ENCODE assay signal across 9 cellular contexts in genomic region chr10:92849576-92850090, GRCh38. TPM values are rescaled to one million over a fixed set of nuclear protein-coding genes. Genes with fewer than 3 reads are reported as not detected.
DNase-seq lines count a peak whose midpoint lies in the region; ATAC-seq and TF ChIP-seq lines count a peak whose summit lies in the region.
"Had no signal": no experiment of that assay in that cellular context is flagged by ENCODE, and none has a peak within 500 bp of the region (broad histone marks: within the 10 kb centered on the region; RNA-seq: fewer than 3 reads in every experiment).

No MANE protein-coding gene starts in this region.

- H3K4me2 ChIP-seq in DOHH2 (ENCODE audit: low read length) = peak overlapping the region; percentile 87
- peak overlapping the region; percentile 93 for H3K4me2 ChIP-seq in neural progenitor cell

- H3K4me3 Mint-ChIP-seq in central memory CD8-positive, alpha-beta T cell = peak overlapping the region; percentile 85
- H3K4me3 Mint-ChIP-seq in neural progenitor cell = peak overlapping the region; percentile 94

- H3K79me2 ChIP-seq in DOHH2 (ENCODE audit: control insufficient read depth, low read length) = peaks cover 13% of the 10 kb centered on the region
- peaks cover 15% of the 10 kb centered on the region for H3K79me2 ChIP-seq in neural progenitor cell (ENCODE audit: low read depth)

- no peaks in the 10 kb centered on the region for H3K36me3 ChIP-seq in DOHH2 (ENCODE audit: control insufficient read depth, low read length)
- H3K36me3 ChIP-seq in neural progenitor cell = no peaks in the 10 kb centered on the region

- H3K9me3 Mint-ChIP-seq in central memory CD8-positive, alpha-beta T cell = no peaks in the 10 kb centered on the region
- H3K9me3 Mint-ChIP-seq in neural progenitor cell = peaks cover 6% of the 10 kb centered on the region

- H3K27ac Mint-ChIP-seq in central memory CD8-positive, alpha-beta T cell (ENCODE audit: low read depth) = peak overlapping the region; percentile 79
- no peak overlapping the region for H3K27ac Mint-ChIP-seq in neural progenitor cell

- H3K27ac ChIP-seq in DOHH2 (ENCODE audit: low read depth, low read length) (no peak overlapping the region), neural progenitor cell (no peak overlapping the region)

- no peak for ATAC-seq in central memory CD8-positive, alpha-beta T cell (replicated peaks; ENCODE audit: extremely low read depth, poor library complexity, severe bottlenecking)
- ATAC-seq in GM21576 (IDR thresholded peaks at IDR 0.05; ENCODE audit: unreplicated experiment) (no peak), HG03520 (IDR thresholded peaks at IDR 0.05; ENCODE audit: unreplicated experiment) (no peak)

- peaks cover 20% of the 10 kb centered on the region for H3K4me1 ChIP-seq in DOHH2 (ENCODE audit: control insufficient read depth, low read length)
- H3K4me1 ChIP-seq in neural progenitor cell = no peaks in the 10 kb centered on the region

- H3K36me3 Mint-ChIP-seq in central memory CD8-positive, alpha-beta T cell (ENCODE audit: insufficient read depth) = peaks cover 3% of the 10 kb centered on the region
- H3K36me3 Mint-ChIP-seq in neural progenitor cell = peaks cover 15% of the 10 kb centered on the region

- no peak overlapping the region for H3K9ac ChIP-seq in neural progenitor cell

- H3K4me1 Mint-ChIP-seq in central memory CD8-positive, alpha-beta T cell = peaks cover 29% of the 10 kb centered on the region
- peaks cover 19% of the 10 kb centered on the region for H3K4me1 Mint-ChIP-seq in neural progenitor cell

- no peak overlapping the region for H2AFZ ChIP-seq in neural progenitor cell (replicated peaks)

- H3K27me3 ChIP-seq in DOHH2 (ENCODE audit: control insufficient read depth, low read length) (peaks cover 16% of the 10 kb centered on the region), neural progenitor cell (peaks cover 19% of the 10 kb centered on the region)

- DNase-seq in LNCaP clone FGC (ENCODE audit: low read depth) (no peak), neural progenitor cell (ENCODE audit: low spot score) (no peak), AG08396 (ENCODE audit: low spot score) (no peak)
- DNase-seq in central memory CD8-positive, alpha-beta T cell (ENCODE audit: low spot score in 2 of 2) = no peak
- no peak for DNase-seq in NK-92 treated with Interleukin-12 subunit alpha and Interleukin-12 subunit beta, amount 100 ng/mL, for 24 hours (lab: John Stamatoyannopoulos, UW)
- DNase-seq: NCI-H774 had no signal

- no peaks in the 10 kb centered on the region for H3K27me3 Mint-ChIP-seq in central memory CD8-positive, alpha-beta T cell
- peaks cover 7% of the 10 kb centered on the region for H3K27me3 Mint-ChIP-seq in neural progenitor cell (ENCODE audit: insufficient read depth, low read depth)

- H3K9me3 ChIP-seq in DOHH2 (ENCODE audit: control insufficient read depth, insufficient read depth, low read length) (no peaks in the 10 kb centered on the region), neural progenitor cell (ENCODE audit: low read depth) (no peaks in the 10 kb centered on the region)

- H3F3A ChIP-seq in DOHH2 (ENCODE audit: control insufficient read depth, insufficient read depth) (peaks cover 6% of the 10 kb centered on the region), neural progenitor cell (ENCODE audit: low read depth) (peaks cover 10% of the 10 kb centered on the region)

- H3K4me3 ChIP-seq in DOHH2 (ENCODE audit: low read length) = peak overlapping the region; percentile 75
- peak overlapping the region; percentile 77 for H3K4me3 ChIP-seq in LNCaP clone FGC (ENCODE audit: low read depth, low read length)
- H3K4me3 ChIP-seq in neural progenitor cell = peak overlapping the region; percentile 98

- no peaks in the 10 kb centered on the region for H3K9me2 ChIP-seq in DOHH2 (replicated peaks; ENCODE audit: control insufficient read depth, low read length)

- H4K20me1 ChIP-seq in DOHH2 (ENCODE audit: control insufficient read depth, insufficient read depth, low read depth, low read length) (no peaks in the 10 kb centered on the region), neural progenitor cell (ENCODE audit: low read depth) (no peaks in the 10 kb centered on the region)

- TF ChIP-seq CTCF in DOHH2 (IDR thresholded peaks at IDR 0.05; ENCODE audit: low read depth, low read length, poor library complexity, severe bottlenecking) (no peak), LNCaP clone FGC (IDR thresholded peaks at IDR 0.05; ENCODE audit: control insufficient read depth, extremely low read depth, insufficient read depth) (no peak), neural progenitor cell (IDR thresholded peaks at IDR 0.05) (no peak)

RNA-seq across cellular contexts. Expression of gene EXOC6, which starts 1.3 kb away (rescaled TPM):
- total RNA-seq in neural progenitor cell (ENCODE audit: low replicate concordance) = 17.3 and 25.6 TPM in 2 replicates
